Comparison of ENCODE assay signal across 19 cellular contexts in the genomic region with DNA sequence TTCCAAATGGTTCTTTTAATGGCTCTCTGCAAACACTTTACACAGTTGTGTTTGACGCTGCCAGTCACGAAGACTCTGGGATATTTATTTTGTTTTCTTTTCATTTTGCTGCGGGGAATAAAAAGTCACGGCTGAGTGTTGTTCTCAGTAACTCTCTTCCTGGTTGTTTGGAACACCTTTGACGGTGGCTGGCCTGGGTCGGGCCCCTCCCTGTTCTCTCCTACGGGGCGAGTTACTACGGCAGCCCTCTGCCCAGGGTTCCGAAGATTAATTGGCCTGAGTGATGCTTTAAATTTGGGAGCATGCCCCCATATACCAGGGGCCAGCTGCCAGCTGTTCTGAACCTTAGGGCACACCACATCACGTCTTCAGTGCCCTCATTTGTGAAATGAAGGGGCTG.
"Had no signal": no experiment of that assay in that cellular context is flagged by ENCODE, and none has a peak within 500 bp of the region (broad histone marks: within the 10 kb centered on the region; RNA-seq: fewer than 3 reads in every experiment).

No MANE protein-coding gene starts in this region.

- H3K4me1 Mint-ChIP-seq: activated B cell treated with CpG ODN at 0.5 μM for 24 hours; activated CD4-positive, alpha-beta T cell treated with anti-CD3 and anti-CD28 coated beads, Interleukin-2, amount 10 ng/mL, durations not matched to agents 7 days and 5 days; activated naive CD8-positive, alpha-beta T cell treated with anti-CD3 and anti-CD28 coated beads for 36 hours had no signal

- H3K36me3 Mint-ChIP-seq: activated naive CD8-positive, alpha-beta T cell treated with anti-CD3 and anti-CD28 coated beads for 36 hours; natural killer cell had no signal

- H3K27me3 Mint-ChIP-seq: activated CD4-positive, alpha-beta T cell treated with anti-CD3 and anti-CD28 coated beads, Interleukin-2, amount 10 ng/mL, durations not matched to agents 7 days and 5 days had no signal

- DNase-seq: activated B cell treated with CpG ODN at 0.5 μM for 24 hours; activated CD4-positive, alpha-beta T cell treated with anti-CD3 and anti-CD28 coated beads, Interleukin-2, amount 10 ng/mL, durations not matched to agents 7 days and 5 days; activated naive CD8-positive, alpha-beta T cell treated with anti-CD3 and anti-CD28 coated beads for 36 hours; amygdala; body of pancreas; caudate nucleus; foreskin keratinocyte; glutamatergic neuron; kidney glomerular epithelial cell; mammary epithelial cell; natural killer cell; occipital lobe; SW 1271; tibial artery had no signal

- H3K9me3 ChIP-seq: body of pancreas, prostate gland, SJSA1, tibial artery had no signal

- H3K27ac ChIP-seq: body of pancreas, foreskin keratinocyte, prostate gland, SJSA1, tibial artery had no signal

- H3K4me3 Mint-ChIP-seq: activated B cell treated with CpG ODN at 0.5 μM for 24 hours; activated CD4-positive, alpha-beta T cell treated with anti-CD3 and anti-CD28 coated beads, Interleukin-2, amount 10 ng/mL, durations not matched to agents 7 days and 5 days; activated naive CD8-positive, alpha-beta T cell treated with anti-CD3 and anti-CD28 coated beads for 36 hours; activated T-helper 1 cell treated with anti-CD3 and anti-CD28 coated beads, Interleukin-12 subunit alpha, Interleukin-12 subunit beta, Interleukin-2, Interleukin-4 antibody, amounts not matched to agents 30 ng/mL and 10 ng/mL and 1 ng/mL, durations not matched to agents 14 hours and 24 hours and 36 hours; natural killer cell had no signal

- H3K36me3 ChIP-seq: prostate gland, SJSA1, tibial artery had no signal

- H3K4me3 ChIP-seq: body of pancreas, coronary artery, prostate gland, SJSA1, smooth muscle cell, tibial artery had no signal

- ATAC-seq: body of pancreas, foreskin keratinocyte, natural killer cell had no signal

- H3K9me3 Mint-ChIP-seq: activated CD4-positive, alpha-beta T cell treated with anti-CD3 and anti-CD28 coated beads, Interleukin-2, amount 10 ng/mL, durations not matched to agents 7 days and 5 days; activated naive CD8-positive, alpha-beta T cell treated with anti-CD3 and anti-CD28 coated beads for 36 hours; activated T-helper 1 cell treated with anti-CD3 and anti-CD28 coated beads, Interleukin-12 subunit alpha, Interleukin-12 subunit beta, Interleukin-2, Interleukin-4 antibody, amounts not matched to agents 30 ng/mL and 10 ng/mL and 1 ng/mL, durations not matched to agents 14 hours and 24 hours and 36 hours; natural killer cell had no signal

- H3K27ac Mint-ChIP-seq: activated B cell treated with CpG ODN at 0.5 μM for 24 hours; activated CD4-positive, alpha-beta T cell treated with anti-CD3 and anti-CD28 coated beads, Interleukin-2, amount 10 ng/mL, durations not matched to agents 7 days and 5 days; activated naive CD8-positive, alpha-beta T cell treated with anti-CD3 and anti-CD28 coated beads for 36 hours; activated T-helper 1 cell treated with anti-CD3 and anti-CD28 coated beads, Interleukin-12 subunit alpha, Interleukin-12 subunit beta, Interleukin-2, Interleukin-4 antibody, amounts not matched to agents 30 ng/mL and 10 ng/mL and 1 ng/mL, durations not matched to agents 14 hours and 24 hours and 36 hours; natural killer cell had no signal

- H3K27me3 ChIP-seq: body of pancreas, SJSA1, tibial artery had no signal

- H3K4me1 ChIP-seq: body of pancreas, foreskin keratinocyte, prostate gland, SJSA1 had no signal

- H3K4me2 ChIP-seq: smooth muscle cell had no signal
